In the genomic region with DNA sequence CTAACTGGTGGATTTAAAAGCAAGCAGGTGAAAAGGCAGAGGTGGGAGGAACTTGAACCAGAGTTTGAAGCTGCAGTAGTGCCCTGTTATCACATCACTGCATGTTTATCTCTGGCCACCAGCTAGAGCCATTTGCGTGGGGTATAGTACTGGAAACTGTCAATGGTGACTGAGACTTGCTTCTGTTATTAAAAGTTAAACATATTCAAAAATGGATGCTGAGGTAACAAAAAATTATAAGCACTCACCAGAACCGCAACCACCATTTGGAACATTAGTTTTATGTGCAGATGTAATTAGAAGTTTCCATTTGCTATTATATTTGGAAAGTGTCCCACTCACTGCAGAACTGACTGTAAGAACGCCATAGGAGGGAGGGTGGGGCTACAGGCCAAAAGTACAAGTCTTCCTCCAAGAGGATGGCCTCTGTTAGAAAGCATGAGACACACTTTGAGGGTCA, we compare ENCODE assay signal across 1 cellular context.
TF ChIP-seq lines count a peak whose summit lies in the region.

No MANE protein-coding gene starts in this region.

TF ChIP-seq in K562, 482 proteins besides CTCF, POLR2A, EP300 and RAD21 (continued from another document and continues in another):
- TF ChIP-seq ADNP (tag; IDR thresholded peaks at IDR 0.05): no peak
- no peak for TF ChIP-seq PRPF4 (IDR thresholded peaks at IDR 0.05; ENCODE audit: insufficient read depth, low read depth, low read length, poor library complexity, severe bottlenecking)
- peak; percentile 94 for TF ChIP-seq CBFA2T2 (conservative IDR thresholded peaks at IDR 0.05)
- peak; percentile 94 to 96 for TF ChIP-seq KDM1A (IDR thresholded peaks at IDR 0.05)
- TF ChIP-seq FIP1L1 (IDR thresholded peaks at IDR 0.05; ENCODE audit: low read depth, low read length, poor library complexity, severe bottlenecking): no peak
- TF ChIP-seq ZNF263 (CRISPR knock-in tag; IDR thresholded peaks at IDR 0.05; ENCODE audit: borderline replicate concordance): no peak
- TF ChIP-seq ZEB2 (IDR thresholded peaks at IDR 0.05): peak; percentile 84
- TF ChIP-seq POLR2G (IDR thresholded peaks at IDR 0.05; ENCODE audit: low read depth, low read length): no peak
- TF ChIP-seq EHMT2 (IDR thresholded peaks at IDR 0.05): no peak
- peak; percentile 94 for TF ChIP-seq NCOR1 (IDR thresholded peaks at IDR 0.05)
- no peak for TF ChIP-seq CBFB (CRISPR knock-in tag; IDR thresholded peaks at IDR 0.05)
- TF ChIP-seq ZNF436 (CRISPR knock-in tag; IDR thresholded peaks at IDR 0.05): no peak
- TF ChIP-seq, protein P1, sequence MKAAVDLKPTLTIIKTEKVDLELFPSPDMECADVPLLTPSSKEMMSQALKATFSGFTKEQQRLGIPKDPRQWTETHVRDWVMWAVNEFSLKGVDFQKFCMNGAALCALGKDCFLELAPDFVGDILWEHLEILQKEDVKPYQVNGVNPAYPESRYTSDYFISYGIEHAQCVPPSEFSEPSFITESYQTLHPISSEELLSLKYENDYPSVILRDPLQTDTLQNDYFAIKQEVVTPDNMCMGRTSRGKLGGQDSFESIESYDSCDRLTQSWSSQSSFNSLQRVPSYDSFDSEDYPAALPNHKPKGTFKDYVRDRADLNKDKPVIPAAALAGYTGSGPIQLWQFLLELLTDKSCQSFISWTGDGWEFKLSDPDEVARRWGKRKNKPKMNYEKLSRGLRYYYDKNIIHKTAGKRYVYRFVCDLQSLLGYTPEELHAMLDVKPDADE (conservative IDR thresholded peaks at IDR 0.05; ENCODE audit: control insufficient read depth, low read depth, low read length): no peak
- peak; percentile 88 to 92 for TF ChIP-seq FOXK2 (conservative IDR thresholded peaks at IDR 0.05 in 1 of 2, IDR thresholded peaks at IDR 0.05 in 1 of 2; ENCODE audit: low read depth in 2 of 2)
- peak; percentile 97 for TF ChIP-seq DPF2 (IDR thresholded peaks at IDR 0.05)
- TF ChIP-seq, protein P2, sequence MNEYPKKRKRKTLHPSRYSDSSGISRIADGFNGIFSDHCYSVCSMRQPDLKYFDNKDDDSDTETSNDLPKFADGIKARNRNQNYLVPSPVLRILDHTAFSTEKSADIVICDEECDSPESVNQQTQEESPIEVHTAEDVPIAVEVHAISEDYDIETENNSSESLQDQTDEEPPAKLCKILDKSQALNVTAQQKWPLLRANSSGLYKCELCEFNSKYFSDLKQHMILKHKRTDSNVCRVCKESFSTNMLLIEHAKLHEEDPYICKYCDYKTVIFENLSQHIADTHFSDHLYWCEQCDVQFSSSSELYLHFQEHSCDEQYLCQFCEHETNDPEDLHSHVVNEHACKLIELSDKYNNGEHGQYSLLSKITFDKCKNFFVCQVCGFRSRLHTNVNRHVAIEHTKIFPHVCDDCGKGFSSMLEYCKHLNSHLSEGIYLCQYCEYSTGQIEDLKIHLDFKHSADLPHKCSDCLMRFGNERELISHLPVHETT (CRISPR knock-in tag; conservative IDR thresholded peaks at IDR 0.05 in 1 of 2, IDR thresholded peaks at IDR 0.05 in 1 of 2): 0 out of 4 replicates have a peak, but pooled peaks of 1 of the 2 experiments have one; percentile 42
- no peak for TF ChIP-seq SUPT5H (IDR thresholded peaks at IDR 0.05)
- peak; percentile 65 to 76; a peak in 3 of 4 replicates for TF ChIP-seq TRIM24 (IDR thresholded peaks at IDR 0.05)
- no peak for TF ChIP-seq ETV1 (tag; conservative IDR thresholded peaks at IDR 0.05; ENCODE audit: low read depth)
- TF ChIP-seq HNRNPUL1 (IDR thresholded peaks at IDR 0.05; ENCODE audit: low read length): no peak
- TF ChIP-seq, protein P3, sequence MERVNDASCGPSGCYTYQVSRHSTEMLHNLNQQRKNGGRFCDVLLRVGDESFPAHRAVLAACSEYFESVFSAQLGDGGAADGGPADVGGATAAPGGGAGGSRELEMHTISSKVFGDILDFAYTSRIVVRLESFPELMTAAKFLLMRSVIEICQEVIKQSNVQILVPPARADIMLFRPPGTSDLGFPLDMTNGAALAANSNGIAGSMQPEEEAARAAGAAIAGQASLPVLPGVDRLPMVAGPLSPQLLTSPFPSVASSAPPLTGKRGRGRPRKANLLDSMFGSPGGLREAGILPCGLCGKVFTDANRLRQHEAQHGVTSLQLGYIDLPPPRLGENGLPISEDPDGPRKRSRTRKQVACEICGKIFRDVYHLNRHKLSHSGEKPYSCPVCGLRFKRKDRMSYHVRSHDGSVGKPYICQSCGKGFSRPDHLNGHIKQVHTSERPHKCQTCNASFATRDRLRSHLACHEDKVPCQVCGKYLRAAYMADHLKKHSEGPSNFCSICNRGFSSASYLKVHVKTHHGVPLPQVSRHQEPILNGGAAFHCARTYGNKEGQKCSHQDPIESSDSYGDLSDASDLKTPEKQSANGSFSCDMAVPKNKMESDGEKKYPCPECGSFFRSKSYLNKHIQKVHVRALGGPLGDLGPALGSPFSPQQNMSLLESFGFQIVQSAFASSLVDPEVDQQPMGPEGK (CRISPR knock-in tag; IDR thresholded peaks at IDR 0.05; ENCODE audit: borderline replicate concordance): no peak
- no peak for TF ChIP-seq KAT2B (IDR thresholded peaks at IDR 0.05; ENCODE audit: low read depth, low read length)
- no peak for TF ChIP-seq TOE1 (IDR thresholded peaks at IDR 0.05; ENCODE audit: borderline replicate concordance)
- TF ChIP-seq TOE1 (CRISPR knock-in tag; IDR thresholded peaks at IDR 0.05; ENCODE audit: borderline replicate concordance, low read depth): no peak
- TF ChIP-seq, protein P4, sequence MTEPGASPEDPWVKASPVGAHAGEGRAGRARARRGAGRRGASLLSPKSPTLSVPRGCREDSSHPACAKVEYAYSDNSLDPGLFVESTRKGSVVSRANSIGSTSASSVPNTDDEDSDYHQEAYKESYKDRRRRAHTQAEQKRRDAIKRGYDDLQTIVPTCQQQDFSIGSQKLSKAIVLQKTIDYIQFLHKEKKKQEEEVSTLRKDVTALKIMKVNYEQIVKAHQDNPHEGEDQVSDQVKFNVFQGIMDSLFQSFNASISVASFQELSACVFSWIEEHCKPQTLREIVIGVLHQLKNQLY (CRISPR knock-in tag; conservative IDR thresholded peaks at IDR 0.05): no peak
- TF ChIP-seq, protein P5, sequence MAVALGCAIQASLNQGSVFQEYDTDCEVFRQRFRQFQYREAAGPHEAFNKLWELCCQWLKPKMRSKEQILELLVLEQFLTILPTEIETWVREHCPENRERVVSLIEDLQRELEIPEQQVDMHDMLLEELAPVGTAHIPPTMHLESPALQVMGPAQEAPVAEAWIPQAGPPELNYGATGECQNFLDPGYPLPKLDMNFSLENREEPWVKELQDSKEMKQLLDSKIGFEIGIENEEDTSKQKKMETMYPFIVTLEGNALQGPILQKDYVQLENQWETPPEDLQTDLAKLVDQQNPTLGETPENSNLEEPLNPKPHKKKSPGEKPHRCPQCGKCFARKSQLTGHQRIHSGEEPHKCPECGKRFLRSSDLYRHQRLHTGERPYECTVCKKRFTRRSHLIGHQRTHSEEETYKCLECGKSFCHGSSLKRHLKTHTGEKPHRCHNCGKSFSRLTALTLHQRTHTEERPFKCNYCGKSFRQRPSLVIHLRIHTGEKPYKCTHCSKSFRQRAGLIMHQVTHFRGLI (CRISPR knock-in tag; IDR thresholded peaks at IDR 0.05): no peak
- TF ChIP-seq, protein P6, sequence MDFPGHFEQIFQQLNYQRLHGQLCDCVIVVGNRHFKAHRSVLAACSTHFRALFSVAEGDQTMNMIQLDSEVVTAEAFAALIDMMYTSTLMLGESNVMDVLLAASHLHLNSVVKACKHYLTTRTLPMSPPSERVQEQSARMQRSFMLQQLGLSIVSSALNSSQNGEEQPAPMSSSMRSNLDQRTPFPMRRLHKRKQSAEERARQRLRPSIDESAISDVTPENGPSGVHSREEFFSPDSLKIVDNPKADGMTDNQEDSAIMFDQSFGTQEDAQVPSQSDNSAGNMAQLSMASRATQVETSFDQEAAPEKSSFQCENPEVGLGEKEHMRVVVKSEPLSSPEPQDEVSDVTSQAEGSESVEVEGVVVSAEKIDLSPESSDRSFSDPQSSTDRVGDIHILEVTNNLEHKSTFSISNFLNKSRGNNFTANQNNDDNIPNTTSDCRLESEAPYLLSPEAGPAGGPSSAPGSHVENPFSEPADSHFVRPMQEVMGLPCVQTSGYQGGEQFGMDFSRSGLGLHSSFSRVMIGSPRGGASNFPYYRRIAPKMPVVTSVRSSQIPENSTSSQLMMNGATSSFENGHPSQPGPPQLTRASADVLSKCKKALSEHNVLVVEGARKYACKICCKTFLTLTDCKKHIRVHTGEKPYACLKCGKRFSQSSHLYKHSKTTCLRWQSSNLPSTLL (IDR thresholded peaks at IDR 0.05): no peak
- TF ChIP-seq HDAC3 (IDR thresholded peaks at IDR 0.05; ENCODE audit: borderline replicate concordance, partially characterized antibody): peak; percentile 76
- TF ChIP-seq TFAM (CRISPR knock-in tag; conservative IDR thresholded peaks at IDR 0.05): no peak
- TF ChIP-seq, protein P7, sequence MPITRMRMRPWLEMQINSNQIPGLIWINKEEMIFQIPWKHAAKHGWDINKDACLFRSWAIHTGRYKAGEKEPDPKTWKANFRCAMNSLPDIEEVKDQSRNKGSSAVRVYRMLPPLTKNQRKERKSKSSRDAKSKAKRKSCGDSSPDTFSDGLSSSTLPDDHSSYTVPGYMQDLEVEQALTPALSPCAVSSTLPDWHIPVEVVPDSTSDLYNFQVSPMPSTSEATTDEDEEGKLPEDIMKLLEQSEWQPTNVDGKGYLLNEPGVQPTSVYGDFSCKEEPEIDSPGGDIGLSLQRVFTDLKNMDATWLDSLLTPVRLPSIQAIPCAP (CRISPR knock-in tag; IDR thresholded peaks at IDR 0.05; ENCODE audit: borderline replicate concordance): no peak
- TF ChIP-seq, protein P8, sequence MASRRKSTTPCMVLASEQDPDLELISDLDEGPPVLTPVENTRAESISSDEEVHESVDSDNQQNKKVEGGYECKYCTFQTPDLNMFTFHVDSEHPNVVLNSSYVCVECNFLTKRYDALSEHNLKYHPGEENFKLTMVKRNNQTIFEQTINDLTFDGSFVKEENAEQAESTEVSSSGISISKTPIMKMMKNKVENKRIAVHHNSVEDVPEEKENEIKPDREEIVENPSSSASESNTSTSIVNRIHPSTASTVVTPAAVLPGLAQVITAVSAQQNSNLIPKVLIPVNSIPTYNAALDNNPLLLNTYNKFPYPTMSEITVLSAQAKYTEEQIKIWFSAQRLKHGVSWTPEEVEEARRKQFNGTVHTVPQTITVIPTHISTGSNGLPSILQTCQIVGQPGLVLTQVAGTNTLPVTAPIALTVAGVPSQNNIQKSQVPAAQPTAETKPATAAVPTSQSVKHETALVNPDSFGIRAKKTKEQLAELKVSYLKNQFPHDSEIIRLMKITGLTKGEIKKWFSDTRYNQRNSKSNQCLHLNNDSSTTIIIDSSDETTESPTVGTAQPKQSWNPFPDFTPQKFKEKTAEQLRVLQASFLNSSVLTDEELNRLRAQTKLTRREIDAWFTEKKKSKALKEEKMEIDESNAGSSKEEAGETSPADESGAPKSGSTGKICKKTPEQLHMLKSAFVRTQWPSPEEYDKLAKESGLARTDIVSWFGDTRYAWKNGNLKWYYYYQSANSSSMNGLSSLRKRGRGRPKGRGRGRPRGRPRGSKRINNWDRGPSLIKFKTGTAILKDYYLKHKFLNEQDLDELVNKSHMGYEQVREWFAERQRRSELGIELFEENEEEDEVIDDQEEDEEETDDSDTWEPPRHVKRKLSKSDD (conservative IDR thresholded peaks at IDR 0.05; ENCODE audit: low read length): no peak
- no peak for TF ChIP-seq WHSC1 (IDR thresholded peaks at IDR 0.05; ENCODE audit: low read length)
- TF ChIP-seq PHF21A (IDR thresholded peaks at IDR 0.05; ENCODE audit: borderline replicate concordance, low read depth): no peak; the same call in 1 of the 2 replicates
- TF ChIP-seq, protein P9, sequence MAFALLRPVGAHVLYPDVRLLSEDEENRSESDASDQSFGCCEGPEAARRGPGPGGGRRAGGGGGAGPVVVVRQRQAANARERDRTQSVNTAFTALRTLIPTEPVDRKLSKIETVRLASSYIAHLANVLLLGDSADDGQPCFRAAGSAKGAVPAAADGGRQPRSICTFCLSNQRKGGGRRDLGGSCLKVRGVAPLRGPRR (CRISPR knock-in tag; IDR thresholded peaks at IDR 0.05): no peak
- no peak for TF ChIP-seq GTF2E2 (tag; IDR thresholded peaks at IDR 0.05)
- peak; percentile 95 for TF ChIP-seq KLF16 (IDR thresholded peaks at IDR 0.05)
- no peak for TF ChIP-seq ZBED1 (IDR thresholded peaks at IDR 0.05)
- TF ChIP-seq FOXJ2 (tag; IDR thresholded peaks at IDR 0.05): no peak
- TF ChIP-seq MIER1 (IDR thresholded peaks at IDR 0.05; ENCODE audit: low read depth): no peak
- TF ChIP-seq, protein P10, sequence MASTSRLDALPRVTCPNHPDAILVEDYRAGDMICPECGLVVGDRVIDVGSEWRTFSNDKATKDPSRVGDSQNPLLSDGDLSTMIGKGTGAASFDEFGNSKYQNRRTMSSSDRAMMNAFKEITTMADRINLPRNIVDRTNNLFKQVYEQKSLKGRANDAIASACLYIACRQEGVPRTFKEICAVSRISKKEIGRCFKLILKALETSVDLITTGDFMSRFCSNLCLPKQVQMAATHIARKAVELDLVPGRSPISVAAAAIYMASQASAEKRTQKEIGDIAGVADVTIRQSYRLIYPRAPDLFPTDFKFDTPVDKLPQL (IDR thresholded peaks at IDR 0.05; ENCODE audit: extremely low read depth, insufficient read length): no peak
- TF ChIP-seq ZFPM2 (CRISPR knock-in tag; IDR thresholded peaks at IDR 0.05): no peak
- TF ChIP-seq SRSF7 (optimal IDR thresholded peaks at IDR 0.05; ENCODE audit: low read depth, low read length): no peak
- TF ChIP-seq, protein P11, sequence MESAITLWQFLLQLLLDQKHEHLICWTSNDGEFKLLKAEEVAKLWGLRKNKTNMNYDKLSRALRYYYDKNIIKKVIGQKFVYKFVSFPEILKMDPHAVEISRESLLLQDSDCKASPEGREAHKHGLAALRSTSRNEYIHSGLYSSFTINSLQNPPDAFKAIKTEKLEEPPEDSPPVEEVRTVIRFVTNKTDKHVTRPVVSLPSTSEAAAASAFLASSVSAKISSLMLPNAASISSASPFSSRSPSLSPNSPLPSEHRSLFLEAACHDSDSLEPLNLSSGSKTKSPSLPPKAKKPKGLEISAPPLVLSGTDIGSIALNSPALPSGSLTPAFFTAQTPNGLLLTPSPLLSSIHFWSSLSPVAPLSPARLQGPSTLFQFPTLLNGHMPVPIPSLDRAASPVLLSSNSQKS (CRISPR knock-in tag; IDR thresholded peaks at IDR 0.05): no peak
- no peak for TF ChIP-seq RBFOX2 (IDR thresholded peaks at IDR 0.05; ENCODE audit: low read depth, low read length)
- TF ChIP-seq, protein P12, sequence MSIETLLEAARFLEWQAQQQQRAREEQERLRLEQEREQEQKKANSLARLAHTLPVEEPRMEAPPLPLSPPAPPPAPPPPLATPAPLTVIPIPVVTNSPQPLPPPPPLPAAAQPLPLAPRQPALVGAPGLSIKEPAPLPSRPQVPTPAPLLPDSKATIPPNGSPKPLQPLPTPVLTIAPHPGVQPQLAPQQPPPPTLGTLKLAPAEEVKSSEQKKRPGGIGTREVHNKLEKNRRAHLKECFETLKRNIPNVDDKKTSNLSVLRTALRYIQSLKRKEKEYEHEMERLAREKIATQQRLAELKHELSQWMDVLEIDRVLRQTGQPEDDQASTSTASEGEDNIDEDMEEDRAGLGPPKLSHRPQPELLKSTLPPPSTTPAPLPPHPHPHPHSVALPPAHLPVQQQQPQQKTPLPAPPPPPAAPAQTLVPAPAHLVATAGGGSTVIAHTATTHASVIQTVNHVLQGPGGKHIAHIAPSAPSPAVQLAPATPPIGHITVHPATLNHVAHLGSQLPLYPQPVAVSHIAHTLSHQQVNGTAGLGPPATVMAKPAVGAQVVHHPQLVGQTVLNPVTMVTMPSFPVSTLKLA (conservative IDR thresholded peaks at IDR 0.05): peak; percentile 52 to 68; a peak in 2 of 4 replicates
- TF ChIP-seq HDAC2 (IDR thresholded peaks at IDR 0.05): peak; percentile 70
- TF ChIP-seq GABPA (tag; conservative IDR thresholded peaks at IDR 0.05; ENCODE audit: low read depth): no peak
- TF ChIP-seq JUNB (CRISPR knock-in tag; conservative IDR thresholded peaks at IDR 0.05): no peak
- TF ChIP-seq CXXC5 (CRISPR knock-in tag; IDR thresholded peaks at IDR 0.05): no peak; the same call in 1 of the 2 replicates
